7 cellular contexts compared by ENCODE assay signal in genomic region chr9:93094294-93095204, GRCh38. TPM values are rescaled to one million over a fixed set of nuclear protein-coding genes. Genes with fewer than 3 reads are reported as not detected.
A peak's percentile ranks its signal among the peaks of the same experiment; 100 is the strongest.
DNase-seq lines count a peak whose midpoint lies in the region; ATAC-seq and TF ChIP-seq lines count a peak whose summit lies in the region.

No MANE protein-coding gene starts in this region.

- H3K9ac ChIP-seq in OCI-LY3 (ENCODE audit: low read length) = peak overlapping the region; percentile 100

- H3K27ac ChIP-seq in OCI-LY3 (ENCODE audit: low read length) (peak overlapping the region; percentile 97), lower lobe of right lung (peak overlapping the region; percentile 95), testis (peak overlapping the region; percentile 94 to 99)

- H3K36me3 ChIP-seq in OCI-LY3 (replicated peaks; ENCODE audit: low read depth, low read length) = peaks cover 6% of the 10 kb centered on the region
- H3K36me3 ChIP-seq in lower lobe of right lung = no peaks in the 10 kb centered on the region
- H3K36me3 ChIP-seq in testis (ENCODE audit: low read depth, missing control alignments) = no peaks in the 10 kb centered on the region

- DNase-seq in GM20000 (ENCODE audit: low spot score) = peak; percentile 51
- no peak for DNase-seq in choroid plexus epithelial cell (ENCODE audit: low read depth)
- DNase-seq in lower lobe of right lung = peak; percentile 74
- peak; percentile 60 for DNase-seq in testis
- DNase-seq in GM19240 (ENCODE audit: insufficient read length, low spot score) = no peak

- peak overlapping the region; percentile 100 for H3K4me2 ChIP-seq in OCI-LY3 (ENCODE audit: low read length)

- H3K27me3 ChIP-seq in OCI-LY3 (ENCODE audit: low read depth, low read length) (no peaks in the 10 kb centered on the region), lower lobe of right lung (ENCODE audit: low read depth) (no peaks in the 10 kb centered on the region), testis (no peaks in the 10 kb centered on the region)

- intact Hi-C loops in lower lobe of right lung (cut with DNase I) = no loop called here
- intact Hi-C loops in testis (cut with DNase I; ENCODE audit: low total_unique reads) = no loop called here

- peaks cover 7% of the 10 kb centered on the region; the same call in 1 of the 2 replicates for H3K79me2 ChIP-seq in OCI-LY3 (ENCODE audit: low read length)

- TF ChIP-seq CTCF in GM20000 (IDR thresholded peaks at IDR 0.05; ENCODE audit: extremely low read depth, missing control alignments) = no peak
- TF ChIP-seq CTCF in OCI-LY3 (IDR thresholded peaks at IDR 0.05; ENCODE audit: low read depth, low read length) = no peak
- TF ChIP-seq CTCF in choroid plexus epithelial cell (conservative IDR thresholded peaks at IDR 0.05; ENCODE audit: low read depth, low read length) = no peak
- no peak for TF ChIP-seq CTCF in lower lobe of right lung (IDR thresholded peaks at IDR 0.05)
- TF ChIP-seq CTCF in testis (IDR thresholded peaks at IDR 0.05) = no peak

- no peak overlapping the region for H2AFZ ChIP-seq in OCI-LY3 (ENCODE audit: low read depth, low read length)

- WGBS in testis, 2 donors = 22 to 34% methylated on average over 6 to 12 of the region's 13 CpGs

- no peaks in the 10 kb centered on the region for H4K20me1 ChIP-seq in OCI-LY3 (ENCODE audit: insufficient read depth, low read length)

- H3K9me3 ChIP-seq in OCI-LY3 (ENCODE audit: insufficient read depth, low read length) (peaks cover 12% of the 10 kb centered on the region), lower lobe of right lung (no peaks in the 10 kb centered on the region), testis (no peaks in the 10 kb centered on the region)

- H3K4me1 ChIP-seq in OCI-LY3 (ENCODE audit: low read length) (peaks cover 55% of the 10 kb centered on the region), lower lobe of right lung (peaks cover 59% of the 10 kb centered on the region), testis (peaks cover 51% of the 10 kb centered on the region)

- peak overlapping the region; percentile 97 for H3K4me3 ChIP-seq in OCI-LY3 (ENCODE audit: low read length)
- peak overlapping the region; percentile 61 for H3K4me3 ChIP-seq in choroid plexus epithelial cell (ENCODE audit: low read depth, low read length)
- peak overlapping the region; percentile 58 for H3K4me3 ChIP-seq in lower lobe of right lung
- peak overlapping the region; percentile 61 to 93 for H3K4me3 ChIP-seq in testis

- ATAC-seq in lower lobe of right lung (no peak), HG03196 (IDR thresholded peaks at IDR 0.05; ENCODE audit: unreplicated experiment) (no peak)

- TF ChIP-seq POLR2A in testis (IDR thresholded peaks at IDR 0.05) = no peak

RNA-seq across cellular contexts. Expression of gene CARD19, which starts 1.5 kb away (rescaled TPM):
- 25.6 TPM for total RNA-seq in lower lobe of right lung
- total RNA-seq in testis = 100 to 1,000 TPM; 138 to 147 TPM
- 99.4 TPM for polyA plus RNA-seq in testis (ENCODE audit: insufficient read depth, low read depth, low replicate concordance)

RNA-seq across cellular contexts. Expression of gene SUSD3, which starts 36.0 kb away (rescaled TPM):
- total RNA-seq in lower lobe of right lung (5.3 TPM), testis (100 to 1,000 TPM; 282 to 537 TPM)
- 172 TPM for polyA plus RNA-seq in testis (ENCODE audit: insufficient read depth, low read depth, low replicate concordance)

RNA-seq across cellular contexts. Expression of gene NINJ1, which starts 39.5 kb away (rescaled TPM):
- 46.6 TPM for total RNA-seq in lower lobe of right lung
- total RNA-seq in testis = 100 to 1,000 TPM; 148 to 152 TPM
- polyA plus RNA-seq in testis (ENCODE audit: insufficient read depth, low read depth, low replicate concordance) = 99.3 TPM

Comparison
In these comparisons a context has a peak if more than half of its experiments do, and no peak if none do; other contexts are left out.
1. DNase-seq: peak in GM20000 (single experiment), lower lobe of right lung (single experiment) and testis (single experiment); none in choroid plexus epithelial cell (single experiment) and GM19240 (single experiment).
2. RNA of gene SUSD3, which starts 36.0 kb away (total RNA-seq): 282 to 537 TPM in testis; 5.3 TPM in lower lobe of right lung (single experiment); every median in the first group is over 10 times any median in the second.
3. Peak in every context shown above with its lines, with median percentiles within 50 percentile points of each other: H3K27ac ChIP-seq and H3K4me3 ChIP-seq.